12 cellular contexts compared by ENCODE assay signal in the genomic region with DNA sequence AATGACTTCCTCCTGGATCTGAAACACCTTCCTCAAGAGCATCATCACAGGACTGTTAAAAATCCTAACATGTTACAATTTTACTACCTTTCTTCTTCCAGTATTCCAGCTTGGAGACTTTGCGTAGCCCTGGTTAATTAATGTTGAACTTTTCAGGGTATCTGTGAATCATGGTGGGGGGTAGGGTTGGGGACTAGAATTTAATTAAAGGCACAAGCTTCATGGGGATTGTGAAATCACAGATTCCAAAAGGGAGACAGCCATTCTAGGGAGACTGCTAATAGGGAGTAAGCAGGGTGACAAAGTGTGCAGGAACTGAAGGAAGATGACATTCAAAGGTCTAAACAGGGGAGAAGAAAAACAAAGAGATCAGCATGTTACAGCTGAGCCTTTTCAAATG.
"Had no signal": no experiment of that assay in that cellular context is flagged by ENCODE, and none has a peak within 500 bp of the region (broad histone marks: within the 10 kb centered on the region; RNA-seq: fewer than 3 reads in every experiment).

No MANE protein-coding gene starts in this region.

- ATAC-seq: activated CD4-positive, CD25-positive, alpha-beta regulatory T cell treated with anti-CD3 and anti-CD28 coated beads, Interleukin-2, amount 50 U/mL, for 24 hours; activated T-cell treated with anti-CD3 and anti-CD28 coated beads, Interleukin-2, amount 50 U/mL, for 72 hours; gastrocnemius medialis; naive thymus-derived CD4-positive, alpha-beta T cell had no signal

- H3K36me3 ChIP-seq: gastrocnemius medialis, thyroid gland, vagina had no signal

- H3K27me3 ChIP-seq: gastrocnemius medialis, thyroid gland, vagina had no signal

- H3K4me1 Mint-ChIP-seq: activated naive CD8-positive, alpha-beta T cell treated with anti-CD3 and anti-CD28 coated beads for 36 hours had no signal

- H3K4me3 ChIP-seq: gastrocnemius medialis, lung, thyroid gland, vagina had no signal

- H3K4me3 Mint-ChIP-seq: activated CD4-positive, alpha-beta memory T cell treated with anti-CD3 and anti-CD28 coated beads for 36 hours; activated naive CD8-positive, alpha-beta T cell treated with anti-CD3 and anti-CD28 coated beads for 36 hours; activated T-cell treated with anti-CD3 and anti-CD28 coated beads, Interleukin-2, amount 50 U/mL, for 72 hours; naive thymus-derived CD4-positive, alpha-beta T cell had no signal

- H3K27ac Mint-ChIP-seq: activated CD4-positive, alpha-beta memory T cell treated with anti-CD3 and anti-CD28 coated beads for 36 hours; activated naive CD8-positive, alpha-beta T cell treated with anti-CD3 and anti-CD28 coated beads for 36 hours; activated T-cell treated with anti-CD3 and anti-CD28 coated beads, Interleukin-2, amount 50 U/mL, for 72 hours; naive thymus-derived CD4-positive, alpha-beta T cell had no signal

- DNase-seq: activated CD4-positive, alpha-beta memory T cell treated with anti-CD3 and anti-CD28 coated beads for 36 hours; activated gamma-delta T cell treated with Interleukin-2 at 50 U/mL for 16 hours; activated naive CD8-positive, alpha-beta T cell treated with anti-CD3 and anti-CD28 coated beads for 36 hours; activated T-cell treated with anti-CD3 and anti-CD28 coated beads, Interleukin-2, amount 50 U/mL, for 72 hours; anterior cingulate cortex; gastrocnemius medialis; kidney; thyroid gland had no signal

- H3K27me3 Mint-ChIP-seq: activated CD4-positive, alpha-beta memory T cell treated with anti-CD3 and anti-CD28 coated beads for 36 hours; activated naive CD8-positive, alpha-beta T cell treated with anti-CD3 and anti-CD28 coated beads for 36 hours; naive thymus-derived CD4-positive, alpha-beta T cell had no signal

- H3K4me1 ChIP-seq: gastrocnemius medialis, thyroid gland, vagina had no signal

- H3K36me3 Mint-ChIP-seq: activated CD4-positive, alpha-beta memory T cell treated with anti-CD3 and anti-CD28 coated beads for 36 hours; activated naive CD8-positive, alpha-beta T cell treated with anti-CD3 and anti-CD28 coated beads for 36 hours; naive thymus-derived CD4-positive, alpha-beta T cell had no signal

- H3K9me3 ChIP-seq: gastrocnemius medialis, thyroid gland, vagina had no signal

- H3K27ac ChIP-seq: gastrocnemius medialis, thyroid gland, vagina had no signal
